In the genomic region with DNA sequence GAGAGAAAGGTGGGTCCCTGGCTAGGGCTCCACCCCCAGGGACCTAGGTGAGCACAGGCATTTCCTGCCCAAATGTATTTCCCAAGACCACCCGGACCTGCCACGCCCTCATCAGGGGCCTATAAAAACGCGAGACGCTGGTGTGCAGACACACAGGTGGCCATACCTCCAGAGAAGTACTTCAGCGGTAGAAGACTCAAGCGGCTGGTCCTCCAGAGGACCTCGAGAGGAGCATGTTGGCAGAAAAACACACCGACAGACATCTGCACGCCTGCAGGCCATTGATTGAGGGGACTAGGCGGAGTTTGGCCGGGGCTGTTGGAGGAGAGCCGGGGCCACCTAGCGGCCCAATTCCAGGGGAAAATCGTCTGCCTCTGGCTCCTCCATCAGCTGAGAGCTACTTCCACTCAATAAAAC, we compare ENCODE assay signal across 12 cellular contexts.
DNase-seq lines count a peak whose midpoint lies in the region; ATAC-seq and TF ChIP-seq lines count a peak whose summit lies in the region.
"Had no signal": no experiment of that assay in that cellular context is flagged by ENCODE, and none has a peak within 500 bp of the region (broad histone marks: within the 10 kb centered on the region; RNA-seq: fewer than 3 reads in every experiment).

No MANE protein-coding gene starts in this region.

- H3K36me3 Mint-ChIP-seq in MCF 10A (ENCODE audit: insufficient read depth, unreplicated experiment) (no peaks in the 10 kb centered on the region), chondrocyte (ENCODE audit: low read depth) (no peaks in the 10 kb centered on the region)

- no TSS peak for BruUV-seq in MCF 10A (replicated peaks; lab: Mats Ljungman, UMichigan)
- BruUV-seq in mammary epithelial cell (replicated peaks; lab: Mats Ljungman, UMichigan) = no TSS peak

- H3K27ac ChIP-seq in mammary epithelial cell (ENCODE audit: insufficient read depth, low read depth, low read length) (no peak overlapping the region), spleen (no peak overlapping the region)

- peaks cover 2% of the 10 kb centered on the region for H3K27me3 ChIP-seq in mammary epithelial cell (ENCODE audit: insufficient read depth, low read length)
- H3K27me3 ChIP-seq in spleen (replicated peaks in 1 of 7) = no peaks in the 10 kb centered on the region

- no peaks in the 10 kb centered on the region for H3K79me2 ChIP-seq in mammary epithelial cell (ENCODE audit: insufficient read depth, low read length)

- dilution Hi-C loops in mammary epithelial cell (cut with HindIII; ENCODE audit: low sequenced_read_pairs) = no loop called here

- CTCF ChIA-PET in MCF 10A (lab: Yijun Ruan, JAX) (interaction anchor here (0.8 kb wide), 1 partner anchor 15 kb away, joined by 3 read pairs; no protein-coding TSS in a partner anchor), mammary epithelial cell (lab: Charles Lee; ENCODE audit: low non-redundant PET) (no interaction called here)

- 82% methylated on average over 10 of the region's 15 CpGs for WGBS in mammary epithelial cell (ENCODE audit: low coverage, missing lambda C conversion rate)
- 82 to 87% (median 85%) methylated on average over 15 of the region's 15 CpGs for WGBS in spleen, 5 donors

- H3K36me3 ChIP-seq in mammary epithelial cell (ENCODE audit: insufficient read depth, low read length) = no peaks in the 10 kb centered on the region
- H3K36me3 ChIP-seq in spleen = no peaks in the 10 kb centered on the region

- no peak overlapping the region for H3K9ac ChIP-seq in mammary epithelial cell (ENCODE audit: insufficient read depth, low read length)

- no peak for ATAC-seq in GM21390 (IDR thresholded peaks at IDR 0.05; ENCODE audit: unreplicated experiment)

- no peak overlapping the region for H3K4me3 Mint-ChIP-seq in MCF 10A (ENCODE audit: unreplicated experiment)
- H3K4me3 Mint-ChIP-seq in chondrocyte (ENCODE audit: unreplicated experiment) = no peak overlapping the region
- H3K4me3 Mint-ChIP-seq: brain had no signal

- POLR2A ChIA-PET in MCF 10A (lab: Yijun Ruan, JAX) = no interaction called here

- H3K9me3 ChIP-seq in mammary epithelial cell (replicated peaks; ENCODE audit: insufficient read depth, low read length) = no peaks in the 10 kb centered on the region
- no peaks in the 10 kb centered on the region for H3K9me3 ChIP-seq in spleen

- H2AFZ ChIP-seq in mammary epithelial cell (ENCODE audit: low read depth, low read length) = no peak overlapping the region

- H3K4me1 ChIP-seq in mammary epithelial cell (ENCODE audit: insufficient read depth, low read length) = no peaks in the 10 kb centered on the region
- H3K4me1 ChIP-seq in spleen = no peaks in the 10 kb centered on the region

- in situ Hi-C loops in mammary epithelial cell (cut with MboI; ENCODE audit: low sequenced_read_pairs in 2 of 2) = no loop called here

- H3K9me3 Mint-ChIP-seq in MCF 10A (ENCODE audit: unreplicated experiment) (no peaks in the 10 kb centered on the region), chondrocyte (ENCODE audit: low read depth) (peaks cover 3% of the 10 kb centered on the region)
- H3K9me3 Mint-ChIP-seq: activated T-helper 2 cell treated with anti-CD3 and anti-CD28 coated beads, Interferon-gamma antibody, Interleukin-2, Interleukin-4, amounts not matched to agents 10 μg/mL and 5 μg/mL and 100 μg/mL, durations not matched to agents 14 hours and 24 hours and 36 hours had no signal

- H4K20me1 ChIP-seq in mammary epithelial cell (ENCODE audit: insufficient read depth, low read length) = no peaks in the 10 kb centered on the region

- H3K27ac Mint-ChIP-seq in MCF 10A (ENCODE audit: low read depth, unreplicated experiment) = no peak overlapping the region
- H3K27ac Mint-ChIP-seq in chondrocyte (ENCODE audit: unreplicated experiment) = no peak overlapping the region
- H3K27ac Mint-ChIP-seq: activated T-helper 2 cell treated with anti-CD3 and anti-CD28 coated beads, Interferon-gamma antibody, Interleukin-2, Interleukin-4, amounts not matched to agents 10 μg/mL and 5 μg/mL and 100 μg/mL, durations not matched to agents 14 hours and 24 hours and 36 hours; brain had no signal

- no peaks in the 10 kb centered on the region for H3K4me1 Mint-ChIP-seq in MCF 10A (ENCODE audit: insufficient read depth, unreplicated experiment)
- H3K4me1 Mint-ChIP-seq in chondrocyte (ENCODE audit: low read depth) = no peaks in the 10 kb centered on the region
- H3K4me1 Mint-ChIP-seq: brain had no signal

- intact Hi-C loops in MCF 10A (cut with micrococcal nuclease) (no loop called here), mammary epithelial cell (cut with micrococcal nuclease) (loop anchor here (5.0 kb wide), 1 partner anchor 272 kb away; no protein-coding TSS in a partner anchor), spleen (cut with DNase I; ENCODE audit: low total_unique reads) (no loop called here)

- TF ChIP-seq CTCF in MCF 10A (IDR thresholded peaks at IDR 0.05; ENCODE audit: unreplicated experiment) (peak; percentile 6), mammary epithelial cell (conservative IDR thresholded peaks at IDR 0.05 in 1 of 2, IDR thresholded peaks at IDR 0.05 in 1 of 2; ENCODE audit: extremely low read depth in 1 of 2, insufficient read depth in 1 of 2, low read depth in 1 of 2, low read length in 2 of 2) (peak in 1 of 2 donors; percentile 15), chondrocyte (IDR thresholded peaks at IDR 0.05) (no peak), spleen (IDR thresholded peaks at IDR 0.05 in 8 of 11, conservative IDR thresholded peaks at IDR 0.05 in 3 of 11) (no peak)

- H3K27me3 Mint-ChIP-seq in MCF 10A (ENCODE audit: insufficient read depth, unreplicated experiment) (peaks cover 88% of the 10 kb centered on the region), chondrocyte (ENCODE audit: low read depth) (peaks cover 2% of the 10 kb centered on the region)
- H3K27me3 Mint-ChIP-seq: brain had no signal

- no peak for TF ChIP-seq POLR2A in spleen (IDR thresholded peaks at IDR 0.05)

- no peak overlapping the region for H3K4me2 ChIP-seq in mammary epithelial cell (ENCODE audit: insufficient read depth, low read depth, low read length)

- H3K4me3 ChIP-seq in mammary epithelial cell (replicated peaks in 1 of 3; ENCODE audit: insufficient read depth in 1 of 3, low read depth in 2 of 3, low read length in 3 of 3) (no peak overlapping the region), spleen (no peak overlapping the region)

- peak; percentile 28 for DNase-seq in MCF 10A (ENCODE audit: unreplicated experiment)
- DNase-seq in mammary epithelial cell = no peak
- peak; percentile 67 for DNase-seq in NCI-H2029 treated with DMSO at 0.1 percent for 48 hours (lab: John Stamatoyannopoulos, UW)
- peak; percentile 44 for DNase-seq in chondrocyte (ENCODE audit: low spot score)
- peak; percentile 41 for DNase-seq in spleen
- no peak for DNase-seq in cerebellar nuclear complex (lab: John Stamatoyannopoulos, UW)
- no peak for DNase-seq in HK-2 (ENCODE audit: unreplicated experiment)
- DNase-seq: activated CD4-positive, alpha-beta T cell treated with anti-CD3 and anti-CD28 coated beads, Interleukin-2, amount 50 U/mL, for 1 hour; NCI-H1092 had no signal

Comparison
In these comparisons a context has a peak if more than half of its experiments do, and no peak if none do; other contexts are left out.
1. DNase-seq: peak in MCF 10A (single experiment), NCI-H2029 treated with DMSO at 0.1 percent for 48 hours (single experiment), chondrocyte (single experiment) and spleen (single experiment); none in mammary epithelial cell (single experiment), cerebellar nuclear complex (0 of 2) and HK-2 (single experiment).